Comparison of ENCODE assay signal across 26 cellular contexts in the genomic region with DNA sequence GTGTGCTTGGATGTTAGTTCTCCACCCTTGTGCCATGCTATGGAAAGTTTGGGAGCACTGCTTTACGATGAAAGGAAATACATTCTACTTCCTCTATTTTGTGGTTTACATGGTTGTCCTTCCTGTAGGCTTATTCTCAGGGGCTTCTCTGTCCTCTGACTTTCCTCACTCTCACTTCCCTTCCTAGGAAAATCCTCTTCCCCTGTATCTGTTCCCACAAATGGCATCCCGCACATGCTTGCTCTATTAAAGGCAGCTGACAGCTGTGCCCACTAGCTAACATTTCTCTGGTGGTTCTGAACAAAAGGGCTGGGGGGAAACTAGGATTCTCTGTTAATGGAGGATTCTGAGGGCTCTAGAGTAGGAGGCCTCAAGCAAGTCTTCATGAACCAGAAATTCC. TPM values are rescaled to one million over a fixed set of nuclear protein-coding genes. Genes with fewer than 3 reads are reported as not detected.
"Had no signal": no experiment of that assay in that cellular context is flagged by ENCODE, and none has a peak within 500 bp of the region (broad histone marks: within the 10 kb centered on the region; RNA-seq: fewer than 3 reads in every experiment).

No MANE protein-coding gene starts in this region.

- H3K4me3 ChIP-seq: dorsolateral prefrontal cortex, esophagus muscularis mucosa, smooth muscle cell had no signal

- ATAC-seq: activated T-cell treated with anti-CD3 and anti-CD28 coated beads, Interleukin-2, amount 50 U/mL, for 4 hours; stimulated activated memory B cell treated with anti-CD40 and anti-IgM and Interleukin-4, amounts not matched to agents 10 μg/mL and 1 μg/mL and 100 μg/mL, for 72 hours had no signal

- H3K27ac ChIP-seq: dorsolateral prefrontal cortex, esophagus muscularis mucosa had no signal

- H3K27me3 ChIP-seq: dorsolateral prefrontal cortex, esophagus muscularis mucosa had no signal

- H3K4me1 ChIP-seq: esophagus muscularis mucosa had no signal

- H3K36me3 ChIP-seq: esophagus muscularis mucosa had no signal

- H3K4me2 ChIP-seq: smooth muscle cell had no signal

- DNase-seq: activated CD4-positive, alpha-beta T cell treated with anti-CD3 and anti-CD28 coated beads, Interleukin-2, amount 50 U/mL, for 48 hours; activated CD8-positive, alpha-beta memory T cell treated with anti-CD3 and anti-CD28 coated beads, Interleukin-2, amount 50 U/mL, for 48 hours; activated naive CD4-positive, alpha-beta T cell; activated naive CD8-positive, alpha-beta T cell treated with anti-CD3 and anti-CD28 coated beads for 36 hours; activated T-cell treated with anti-CD3 and anti-CD28 coated beads, Interleukin-2, amount 50 U/mL, for 4 hours; central memory CD4-positive, alpha-beta T cell; dorsolateral prefrontal cortex; head of caudate nucleus; occipital lobe; posterior cingulate gyrus; stimulated activated CD4-positive, alpha-beta T cell treated with anti-CD3 and anti-CD28 coated beads, Interleukin-15, amount 100 ng/mL, for 24 hours; T-helper 9 cell; trophoblast cell had no signal

- H3K9me3 ChIP-seq: esophagus muscularis mucosa had no signal

RNA-seq across cellular contexts. Expression of a gene that starts 52.4 kb away (rescaled TPM):
- total RNA-seq: activated CD8-positive, alpha-beta memory T cell treated with anti-CD3 and anti-CD28 coated beads for 36 hours; activated naive CD8-positive, alpha-beta T cell treated with anti-CD3 and anti-CD28 coated beads for 36 hours; activated T-cell treated with anti-CD3 and anti-CD28 coated beads, Interleukin-2, amount 50 U/mL, for 4 hours; activated T-helper 2 cell treated with anti-CD3 and anti-CD28 coated beads, Interferon-gamma antibody, Interleukin-2, Interleukin-4, amounts not matched to agents 10 μg/mL and 5 μg/mL and 100 μg/mL, durations not matched to agents 14 hours and 24 hours and 36 hours; astrocyte; esophagus muscularis mucosa; frontal cortex; lower leg skin; neural crest cell; occipital lobe; sciatic nerve; smooth muscle cell; T-helper 1 cell treated with Interleukin-12 subunit alpha and Interleukin-12 subunit beta and Interleukin-4 antibody, amounts not matched to agents 30 ng/mL and 1 ng/mL, for 36 hours; temporal lobe; WTC11 had no signal
- polyA plus RNA-seq: smooth muscle cell had no signal
